Comparison of ENCODE assay signal across 17 cellular contexts in the genomic region with DNA sequence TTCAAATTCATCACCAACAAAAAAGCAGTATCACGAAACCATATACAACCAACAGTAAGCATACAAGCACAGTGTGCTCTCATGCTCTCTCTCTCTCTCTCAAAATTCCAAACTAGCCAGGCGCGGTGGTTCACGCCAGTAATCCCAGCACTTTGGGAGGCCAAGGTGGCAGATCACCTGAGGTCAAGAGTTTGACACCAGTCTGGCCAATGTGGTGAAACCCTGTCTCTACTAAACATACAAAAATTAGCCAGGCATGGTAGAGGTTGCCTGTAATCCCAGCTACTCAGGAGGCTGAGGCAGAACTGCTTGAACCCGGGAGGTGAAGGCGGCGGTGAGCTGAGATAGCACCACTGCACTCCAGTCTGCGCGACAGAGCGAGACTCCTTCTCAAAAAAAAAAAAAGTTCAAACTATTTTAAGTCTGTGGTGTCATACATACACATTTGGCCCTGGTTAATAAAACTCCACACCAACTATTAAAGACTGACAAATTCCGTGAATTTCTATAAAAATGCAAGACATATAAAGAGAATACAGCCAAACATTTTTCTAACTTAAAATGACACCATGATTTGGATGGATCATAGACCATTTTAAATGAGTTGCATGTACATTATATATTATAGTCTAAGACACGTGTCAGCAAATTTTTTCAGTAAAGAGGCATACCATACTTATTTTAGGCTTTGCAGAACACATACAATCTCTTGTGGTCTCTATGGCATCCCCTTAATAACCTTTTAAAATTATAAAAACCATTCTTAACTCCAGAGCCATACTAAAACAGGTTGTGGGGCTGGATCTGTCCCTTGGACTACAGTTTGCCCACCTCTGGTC. TPM values are rescaled to one million over a fixed set of nuclear protein-coding genes. Genes with fewer than 3 reads are reported as not detected.
A peak's percentile ranks its signal among the peaks of the same experiment; 100 is the strongest.
DNase-seq lines count a peak whose midpoint lies in the region; ATAC-seq and TF ChIP-seq lines count a peak whose summit lies in the region.
"Had no signal": no experiment of that assay in that cellular context is flagged by ENCODE, and none has a peak within 500 bp of the region (broad histone marks: within the 10 kb centered on the region; RNA-seq: fewer than 3 reads in every experiment).

No MANE protein-coding gene starts in this region.

- BruUV-seq in A673 (replicated peaks; lab: Mats Ljungman, UMichigan) = TSS peak; percentile 2

- TF ChIP-seq CTCF in A673 (conservative IDR thresholded peaks at IDR 0.05; ENCODE audit: low read depth, low read length) (no peak), GM23338 (conservative IDR thresholded peaks at IDR 0.05; ENCODE audit: low read depth in 2 of 2) (no peak)

- H3K27me3 Mint-ChIP-seq in GM23338 (ENCODE audit: insufficient read depth, low read depth, poor library complexity) = no peaks in the 10 kb centered on the region
- no peaks in the 10 kb centered on the region for H3K27me3 Mint-ChIP-seq in naive thymus-derived CD4-positive, alpha-beta T cell
- H3K27me3 Mint-ChIP-seq: activated CD4-positive, alpha-beta T cell treated with anti-CD3 and anti-CD28 coated beads, Interleukin-2, amount 10 ng/mL, durations not matched to agents 24 days and 14 days; naive B cell had no signal

- H3K9me3 ChIP-seq in A673 (ENCODE audit: low read depth, low read length, poor library complexity, severe bottlenecking) = no peaks in the 10 kb centered on the region
- H3K9me3 ChIP-seq in naive thymus-derived CD4-positive, alpha-beta T cell (ENCODE audit: control insufficient read depth in 2 of 3, low read length in 3 of 3) = no peaks in the 10 kb centered on the region
- H3K9me3 ChIP-seq: suprapubic skin had no signal

- H3K4me1 ChIP-seq in A673 (ENCODE audit: insufficient read depth, low read length, poor library complexity, severe bottlenecking) = peaks cover 92% of the 10 kb centered on the region
- 0 out of 2 replicates have a peak, but pooled peaks cover 10% of the 10 kb centered on the region for H3K4me1 ChIP-seq in GM23338 (ENCODE audit: insufficient read depth)
- H3K4me1 ChIP-seq in naive thymus-derived CD4-positive, alpha-beta T cell (ENCODE audit: control insufficient read depth in 2 of 2, insufficient read depth in 2 of 2, low read length in 2 of 2) = peaks cover 6 to 8% of the 10 kb centered on the region in 2 donors

- H3K36me3 ChIP-seq in A673 (ENCODE audit: insufficient read depth, low read length, poor library complexity, severe bottlenecking) = peaks cover under 1% of the 10 kb centered on the region
- H3K36me3 ChIP-seq in GM23338 (ENCODE audit: insufficient read depth) = no peaks in the 10 kb centered on the region
- no peaks in the 10 kb centered on the region for H3K36me3 ChIP-seq in naive thymus-derived CD4-positive, alpha-beta T cell (ENCODE audit: control insufficient read depth in 2 of 3, insufficient read depth in 3 of 3, low read length in 3 of 3)
- H3K36me3 ChIP-seq: suprapubic skin had no signal

- CTCF ChIA-PET in A673 (lab: Charles Lee) = no interaction called here
- CTCF ChIA-PET in naive thymus-derived CD4-positive, alpha-beta T cell (lab: Charles Lee) = interaction anchor here (0.7 kb wide), 1 partner anchor 89 kb away, joined by 4 read pairs; no protein-coding TSS in a partner anchor

- H4K20me1 ChIP-seq in GM23338 (replicated peaks; ENCODE audit: insufficient read depth) = peaks cover 42% of the 10 kb centered on the region

- H3K27me3 ChIP-seq in A673 (replicated peaks; ENCODE audit: insufficient read depth, low read depth, low read length, poor library complexity) = no peaks in the 10 kb centered on the region
- no peaks in the 10 kb centered on the region for H3K27me3 ChIP-seq in GM23338 (ENCODE audit: insufficient read depth)
- H3K27me3 ChIP-seq in naive thymus-derived CD4-positive, alpha-beta T cell (ENCODE audit: control insufficient read depth in 2 of 2, insufficient read depth in 2 of 2, low read length in 2 of 2) = no peaks in the 10 kb centered on the region
- H3K27me3 ChIP-seq: suprapubic skin had no signal

- no peaks in the 10 kb centered on the region for H3F3A ChIP-seq in GM23338 (replicated peaks; ENCODE audit: low read depth)

- peak overlapping the region; percentile 53 for H3K27ac ChIP-seq in A673 (ENCODE audit: low read depth, low read length, poor library complexity, severe bottlenecking)
- no peak overlapping the region for H3K27ac ChIP-seq in GM23338 (ENCODE audit: low read depth)
- no peak overlapping the region for H3K27ac ChIP-seq in naive thymus-derived CD4-positive, alpha-beta T cell (ENCODE audit: low read depth, low read length)
- H3K27ac ChIP-seq: suprapubic skin had no signal

- H3K4me1 Mint-ChIP-seq in GM23338 = peaks cover 12% of the 10 kb centered on the region; the same call in 2 of the 3 replicates
- H3K4me1 Mint-ChIP-seq in naive thymus-derived CD4-positive, alpha-beta T cell = peaks cover 52 to 93% (median 72%) of the 10 kb centered on the region in 7 donors

- no peak overlapping the region for H3K4me3 Mint-ChIP-seq in GM23338
- H3K4me3 Mint-ChIP-seq in naive thymus-derived CD4-positive, alpha-beta T cell = peak overlapping the region in 5 of 10 donors; percentile 19 to 57 (median 45)
- H3K4me3 Mint-ChIP-seq: activated CD4-positive, alpha-beta T cell treated with anti-CD3 and anti-CD28 coated beads, Interleukin-2, amount 10 ng/mL, durations not matched to agents 24 days and 14 days; HFFc6 had no signal

- peaks cover 99% of the 10 kb centered on the region for H3K79me2 ChIP-seq in GM23338 (replicated peaks; ENCODE audit: insufficient read depth)

- H3K36me3 Mint-ChIP-seq in GM23338 (ENCODE audit: low read depth) = no peaks in the 10 kb centered on the region
- H3K36me3 Mint-ChIP-seq in naive thymus-derived CD4-positive, alpha-beta T cell = peaks cover 0 to 7% (median 5%) of the 10 kb centered on the region in 5 donors
- H3K36me3 Mint-ChIP-seq: naive B cell had no signal

- no peak overlapping the region for H3K27ac Mint-ChIP-seq in GM23338
- peak overlapping the region in 8 of 9 donors; percentile 8 to 90 (median 46) for H3K27ac Mint-ChIP-seq in naive thymus-derived CD4-positive, alpha-beta T cell
- H3K27ac Mint-ChIP-seq: activated CD4-positive, alpha-beta T cell treated with anti-CD3 and anti-CD28 coated beads, Interleukin-2, amount 10 ng/mL, durations not matched to agents 24 days and 14 days; HFFc6 had no signal

- no peaks in the 10 kb centered on the region for H3K9me3 Mint-ChIP-seq in GM23338
- peaks cover 0 to 3% (median 0%) of the 10 kb centered on the region in 11 donors for H3K9me3 Mint-ChIP-seq in naive thymus-derived CD4-positive, alpha-beta T cell
- H3K9me3 Mint-ChIP-seq: activated CD4-positive, alpha-beta T cell treated with anti-CD3 and anti-CD28 coated beads, Interleukin-2, amount 10 ng/mL, durations not matched to agents 24 days and 14 days; HFFc6; naive B cell had no signal

- DNase-seq in A673 (ENCODE audit: low spot score) (no peak), GM23338 (ENCODE audit: low spot score) (no peak), cerebellar cortex (ENCODE audit: low spot score) (peak; percentile 37), NCI-H2107 (lab: John Stamatoyannopoulos, UW) (no peak), NCI-H2171 treated with DMSO at 0.1 percent for 48 hours (lab: John Stamatoyannopoulos, UW) (no peak), HUDEP-2 (lab: John Stamatoyannopoulos, UW; ENCODE audit: unreplicated experiment in 76 of 76) (no peak)
- DNase-seq in naive thymus-derived CD4-positive, alpha-beta T cell = no peak
- DNase-seq: activated CD4-positive, alpha-beta T cell treated with anti-CD3 and anti-CD28 coated beads, Interleukin-2, amount 10 ng/mL, durations not matched to agents 24 days and 14 days; activated gamma-delta T cell treated with Interleukin-2 at 50 U/mL for 16 hours; DND-41; HFFc6; naive B cell; NCI-H1417; NCI-H69; stimulated activated CD8-positive, alpha-beta memory T cell treated with anti-CD3 and anti-CD28 coated beads, Interleukin-4, amount 100 ng/mL, for 48 hours had no signal

- intact Hi-C loops in A673 (cut with micrococcal nuclease; ENCODE audit: unreplicated experiment) = loop anchor here (1.0 kb wide), 1 partner anchor 27 kb away; no protein-coding TSS in a partner anchor
- intact Hi-C loops in naive thymus-derived CD4-positive, alpha-beta T cell (cut with micrococcal nuclease) = no loop called here

- H3K4me2 ChIP-seq in GM23338 = no peak overlapping the region

- no peaks in the 10 kb centered on the region for H3K9me2 ChIP-seq in GM23338 (ENCODE audit: insufficient read depth)

- ATAC-seq in GM23338 (peak; percentile 19; the same call in 2 of the 3 replicates), esophagus mucosa (no peak)
- ATAC-seq in naive thymus-derived CD4-positive, alpha-beta T cell = no peak

- no peak overlapping the region for H3K4me3 ChIP-seq in A673 (ENCODE audit: low read depth, low read length, poor library complexity, severe bottlenecking)
- no peak overlapping the region for H3K4me3 ChIP-seq in GM23338
- H3K4me3 ChIP-seq in naive thymus-derived CD4-positive, alpha-beta T cell (ENCODE audit: low read length) = no peak overlapping the region
- H3K4me3 ChIP-seq: suprapubic skin had no signal

- no peak overlapping the region for H2AFZ ChIP-seq in GM23338

- POLR2A ChIA-PET in A673 (lab: Charles Lee; ENCODE audit: low non-redundant PET) = no interaction called here
- POLR2A ChIA-PET in naive thymus-derived CD4-positive, alpha-beta T cell (lab: Charles Lee) = no interaction called here

TF ChIP-seq in GM23338, 12 proteins besides CTCF, POLR2A, EP300 and RAD21 (continues in another document):
- no peak for TF ChIP-seq JUNB (IDR thresholded peaks at IDR 0.05; ENCODE audit: unreplicated experiment)
- TF ChIP-seq CREB1 (CRISPR knock-in tag; IDR thresholded peaks at IDR 0.05; ENCODE audit: low read depth) = no peak

RNA-seq across cellular contexts. Expression of a gene that starts 30.9 kb away (rescaled TPM):
- total RNA-seq in A673 (2021) = 487 and 587 TPM in 2 replicates
- 211 and 226 TPM in 2 replicates for total RNA-seq in GM23338 (2014; rRNA removed; shearing (Covaris generic))
- polyA plus RNA-seq in GM23338 (2016; fragmentation: Nextera tagmentation; extraction: Ambion mirVana) = 58.8 and 61.2 TPM in 2 replicates
- 100 to 1,000 TPM; 125 to 198 (median 188) TPM for total RNA-seq in naive thymus-derived CD4-positive, alpha-beta T cell
- 100 to 1,000 TPM; 181 to 285 TPM for polyA plus RNA-seq in naive thymus-derived CD4-positive, alpha-beta T cell
- total RNA-seq in esophagus mucosa = 54.6 TPM
